ENCODE assay signal across 23 cellular contexts in the genomic region with DNA sequence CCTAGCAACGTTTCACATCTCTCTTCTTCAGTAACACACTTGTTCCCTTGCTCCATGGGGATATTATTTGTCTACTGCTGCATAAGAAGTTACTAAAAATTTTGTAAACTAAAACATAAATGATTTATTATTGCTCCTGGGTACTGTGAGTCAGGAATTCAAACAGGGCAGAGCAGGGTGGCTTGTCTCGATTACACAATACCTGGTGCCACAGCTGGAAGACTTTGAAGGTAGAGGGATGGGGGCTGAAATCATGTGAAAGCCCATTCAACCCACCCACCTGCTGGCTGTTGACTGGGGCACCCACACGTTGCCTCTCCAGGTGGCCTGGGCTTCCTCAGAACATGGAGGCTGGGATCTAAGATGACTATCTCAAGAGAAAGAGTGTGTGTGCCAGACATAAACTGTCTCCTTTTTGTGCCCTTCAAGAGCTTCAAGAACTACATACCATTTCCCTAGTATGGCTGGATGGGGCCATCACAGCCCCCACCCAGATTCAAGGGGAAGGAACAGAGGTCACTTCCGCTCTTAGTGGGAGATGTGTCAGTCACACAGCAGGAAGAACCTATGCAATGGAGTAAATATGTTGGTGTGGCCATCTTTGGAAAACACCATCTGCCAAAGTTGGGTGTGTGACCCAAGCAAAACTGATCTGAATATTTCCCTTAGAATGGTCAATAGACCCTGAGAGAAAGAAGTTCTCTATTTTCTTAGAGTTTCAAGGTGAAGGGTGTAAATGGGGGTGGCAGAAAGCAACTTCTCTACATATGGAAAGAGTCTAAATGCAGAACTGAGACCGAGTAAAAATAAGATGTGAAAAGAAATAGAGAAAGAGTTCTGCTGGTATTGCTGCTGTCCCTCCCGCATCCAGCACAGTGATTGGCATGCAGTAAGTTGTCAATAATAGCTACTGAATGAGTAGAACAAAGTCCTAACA.
A peak's percentile ranks its signal among the peaks of the same experiment; 100 is the strongest.
DNase-seq lines count a peak whose midpoint lies in the region; ATAC-seq and TF ChIP-seq lines count a peak whose summit lies in the region.
"Had no signal": no experiment of that assay in that cellular context is flagged by ENCODE, and none has a peak within 500 bp of the region (broad histone marks: within the 10 kb centered on the region; RNA-seq: fewer than 3 reads in every experiment).

No MANE protein-coding gene starts in this region.

- intact Hi-C loops in right lobe of liver (cut with DNase I) = no loop called here

- no peaks in the 10 kb centered on the region for H3K36me3 ChIP-seq in right lobe of liver
- no peaks in the 10 kb centered on the region for H3K36me3 ChIP-seq in WERI-Rb-1
- H3K36me3 ChIP-seq: breast epithelium, heart left ventricle, neural progenitor cell, SJCRH30, thoracic aorta had no signal

- H3K27me3 ChIP-seq in right lobe of liver (no peaks in the 10 kb centered on the region), WERI-Rb-1 (ENCODE audit: insufficient read depth, low read depth, severe bottlenecking) (no peaks in the 10 kb centered on the region)
- H3K27me3 ChIP-seq: breast epithelium, heart left ventricle, neural progenitor cell had no signal

- H3K4me1 ChIP-seq in right lobe of liver = no peaks in the 10 kb centered on the region
- H3K4me1 ChIP-seq: breast epithelium, neural progenitor cell, SJCRH30 had no signal

- peak; percentile 69 for ATAC-seq in GM21576 (IDR thresholded peaks at IDR 0.05; ENCODE audit: unreplicated experiment)
- ATAC-seq in right lobe of liver = peak in 3 of 4 donors; percentile 37 to 42 (median 41)
- ATAC-seq: heart left ventricle; left colon; stimulated activated effector memory CD8-positive, alpha-beta T cell treated with anti-CD3 and anti-CD28 coated beads, Interleukin-12 subunit alpha, Interleukin-12 subunit beta, amount 100 ng/mL, for 72 hours had no signal

- DNase-seq in GM12864 (ENCODE audit: low read depth) = peak; percentile 12
- peak; percentile 24 for DNase-seq in NOMO-1 treated with dmso at 0.1 percent for 144 hours (lab: John Stamatoyannopoulos, UW; ENCODE audit: unreplicated experiment)
- DNase-seq in right lobe of liver = no peak
- no peak for DNase-seq in NK-92 treated with Interleukin-12 subunit alpha and Interleukin-12 subunit beta, amount 100 ng/mL, for 24 hours (lab: John Stamatoyannopoulos, UW)
- DNase-seq in A172 (ENCODE audit: low spot score) = no peak
- no peak for DNase-seq in RPMI8226
- DNase-seq in WERI-Rb-1 = no peak
- DNase-seq: activated CD8-positive, alpha-beta memory T cell treated with anti-CD3 and anti-CD28 coated beads, Interleukin-2, amount 50 U/mL, for 48 hours; activated effector memory CD4-positive, alpha-beta T cell treated with anti-CD3 and anti-CD28 coated beads, Interleukin-2, amount 50 U/mL, for 16 hours; CD4-positive, CD25-positive, alpha-beta regulatory T cell; DMS153; heart left ventricle; Karpas-422; left colon; NCI-H1417; NCI-H524 treated with DMSO at 0.1 percent for 48 hours; OCI-M1; SJCRH30 had no signal

- H3K4me3 ChIP-seq in GM12864 (ENCODE audit: low read depth, low read length) (no peak overlapping the region), right lobe of liver (no peak overlapping the region), WERI-Rb-1 (ENCODE audit: low read depth, low read length) (no peak overlapping the region)
- H3K4me3 ChIP-seq: breast epithelium, heart left ventricle, neural progenitor cell, SJCRH30, thoracic aorta had no signal

- TF ChIP-seq CTCF in GM12864 (IDR thresholded peaks at IDR 0.05; ENCODE audit: low read depth, low read length, missing control alignments) = no peak
- TF ChIP-seq CTCF in right lobe of liver (IDR thresholded peaks at IDR 0.05) = no peak
- no peak for TF ChIP-seq CTCF in WERI-Rb-1 (IDR thresholded peaks at IDR 0.05; ENCODE audit: low read depth, low read length)

- TF ChIP-seq POLR2A in right lobe of liver (IDR thresholded peaks at IDR 0.05) = no peak

- 65% methylated on average over 6 of the region's 6 CpGs for WGBS in right lobe of liver (ENCODE audit: insufficient coverage, low coverage, low lambda C conversion rate, missing lambda C conversion rate)

- no peaks in the 10 kb centered on the region for H3K9me3 ChIP-seq in right lobe of liver
- no peaks in the 10 kb centered on the region for H3K9me3 ChIP-seq in WERI-Rb-1 (ENCODE audit: severe bottlenecking)
- H3K9me3 ChIP-seq: breast epithelium, heart left ventricle, SJCRH30, thoracic aorta had no signal

- H3K27ac ChIP-seq in right lobe of liver = no peak overlapping the region
- no peak overlapping the region for H3K27ac ChIP-seq in WERI-Rb-1
- H3K27ac ChIP-seq: breast epithelium, heart left ventricle, neural progenitor cell, SJCRH30, thoracic aorta had no signal

Comparison
In these comparisons a context has a peak if more than half of its experiments do, and no peak if none do; other contexts are left out.
1. DNase-seq: peak in GM12864 (single experiment) and NOMO-1 treated with dmso at 0.1 percent for 144 hours (single experiment); none in right lobe of liver (0 of 3), NK-92 treated with Interleukin-12 subunit alpha and Interleukin-12 subunit beta, amount 100 ng/mL, for 24 hours (single experiment), A172 (single experiment), RPMI8226 (single experiment) and WERI-Rb-1 (single experiment).